ENCODE assay signal across 8 cellular contexts in genomic region chr11:9575531-9576240, GRCh38. TPM values are rescaled to one million over a fixed set of nuclear protein-coding genes. Genes with fewer than 3 reads are reported as not detected.
DNase-seq lines count a peak whose midpoint lies in the region; ATAC-seq and TF ChIP-seq lines count a peak whose summit lies in the region.

No MANE protein-coding gene starts in this region.

- no peak for TF ChIP-seq POLR2A in heart left ventricle (IDR thresholded peaks at IDR 0.05)
- TF ChIP-seq POLR2A in adrenal gland (IDR thresholded peaks at IDR 0.05), result no peak

- DNase-seq in heart left ventricle (no peak), left ventricle myocardium superior (no peak), adrenal gland (no peak), D341Med (ENCODE audit: low spot score) (no peak), NCI-H187 (lab: John Stamatoyannopoulos, UW) (no peak), NCI-H1694 treated with DMSO at 0.1 percent for 48 hours (lab: John Stamatoyannopoulos, UW) (no peak)

- H3K27ac ChIP-seq in heart left ventricle (peak overlapping the region; percentile 43 to 98 (median 94)), adrenal gland (peak overlapping the region in 4 of 5 donors; percentile 45 to 94 (median 80)), liver (ENCODE audit: low read depth in 1 of 2, low read length in 2 of 2) (peak overlapping the region; percentile 88 to 99), urinary bladder (ENCODE audit: low read depth) (peak overlapping the region; percentile 95)

- H3K9me3 ChIP-seq in heart left ventricle (no peaks in the 10 kb centered on the region), adrenal gland (replicated peaks in 1 of 3) (no peaks in the 10 kb centered on the region), liver (ENCODE audit: control insufficient read depth in 4 of 4, low read length in 3 of 4) (no peaks in the 10 kb centered on the region)

- peak overlapping the region; percentile 87 to 91 for H3K9ac ChIP-seq in liver (ENCODE audit: low read depth in 1 of 2, low read length in 2 of 2)

- H3K4me1 ChIP-seq in heart left ventricle, result peaks cover 0 to 42% (median 8%) of the 10 kb centered on the region in 12 donors
- peaks cover 0 to 25% of the 10 kb centered on the region in 2 donors for H3K4me1 ChIP-seq in adrenal gland (replicated peaks in 1 of 2)
- H3K4me1 ChIP-seq in liver (ENCODE audit: control insufficient read depth in 4 of 4, insufficient read depth in 4 of 4, low read length in 3 of 4), result peaks cover 0 to 10% (median 2%) of the 10 kb centered on the region in 4 donors
- H3K4me1 ChIP-seq in urinary bladder (ENCODE audit: insufficient read depth), result no peaks in the 10 kb centered on the region

- peaks cover 0 to 30% (median 5%) of the 10 kb centered on the region in 9 donors for H3K36me3 ChIP-seq in heart left ventricle
- no peaks in the 10 kb centered on the region for H3K36me3 ChIP-seq in adrenal gland (replicated peaks in 1 of 2)
- peaks cover 0 to 14% (median 1%) of the 10 kb centered on the region in 4 donors for H3K36me3 ChIP-seq in liver (ENCODE audit: control insufficient read depth in 4 of 4, insufficient read depth in 3 of 4, low read depth in 1 of 4, low read length in 3 of 4)
- H3K36me3 ChIP-seq in urinary bladder (ENCODE audit: insufficient read depth), result no peaks in the 10 kb centered on the region

- TF ChIP-seq RAD21 in liver (IDR thresholded peaks at IDR 0.05), result no peak

- intact Hi-C loops in heart left ventricle (cut with DNase I) (loop anchor here in 8 of 10 donors (2.0 to 5.0 kb wide), 4 partner anchors 37 to 113 kb away; partner anchors contain the start of gene ZNF143 (in 1 of the 8)), left ventricle myocardium superior (cut with micrococcal nuclease) (loop anchor here (10.0 kb wide), 1 partner anchor 51 kb away; no protein-coding TSS in a partner anchor), adrenal gland (cut with DNase I) (loop anchor here in 1 of 2 donors (10.0 kb wide), 1 partner anchor 51 kb away; no protein-coding TSS in a partner anchor)

- 7 to 22% (median 18%) methylated on average over 11 of the region's 11 CpGs for WGBS in heart left ventricle, 4 donors
- WGBS in adrenal gland, 4 donors, result 11 to 23% (median 13%) methylated on average over 11 of the region's 11 CpGs
- 10% methylated on average over 11 of the region's 11 CpGs for WGBS in liver
- WGBS in urinary bladder, result 5% methylated on average over 11 of the region's 11 CpGs

- no peaks in the 10 kb centered on the region for H3K27me3 ChIP-seq in heart left ventricle
- no peaks in the 10 kb centered on the region for H3K27me3 ChIP-seq in adrenal gland
- no peaks in the 10 kb centered on the region for H3K27me3 ChIP-seq in liver (ENCODE audit: control insufficient read depth in 4 of 4, insufficient read depth in 4 of 4, low read length in 3 of 4)

- H3K4me3 ChIP-seq in heart left ventricle, result peak overlapping the region; percentile 42 to 90 (median 76)
- H3K4me3 ChIP-seq in adrenal gland, result peak overlapping the region in 2 of 4 donors; percentile 8 to 92
- H3K4me3 ChIP-seq in liver (ENCODE audit: low read depth in 1 of 3, low read length in 3 of 3), result peak overlapping the region; percentile 40 to 96 (median 78)
- H3K4me3 ChIP-seq in urinary bladder (ENCODE audit: low read depth, low read length), result peak overlapping the region; percentile 93

- ATAC-seq in heart left ventricle, result no peak
- no peak for ATAC-seq in left ventricle myocardium superior

- TF ChIP-seq CTCF in heart left ventricle (IDR thresholded peaks at IDR 0.05) (no peak), adrenal gland (IDR thresholded peaks at IDR 0.05) (no peak), liver (IDR thresholded peaks at IDR 0.05; ENCODE audit: low read depth, low read length, missing input control) (no peak)

TF ChIP-seq in liver, 16 proteins besides CTCF, POLR2A, EP300 and RAD21:
- TF ChIP-seq MAX (IDR thresholded peaks at IDR 0.05), result no peak
- TF ChIP-seq RXRA (IDR thresholded peaks at IDR 0.05), result no peak
- TF ChIP-seq SP1 (IDR thresholded peaks at IDR 0.05), result no peak
- no peak for TF ChIP-seq FOXA1 (IDR thresholded peaks at IDR 0.05)
- no peak for TF ChIP-seq YY1 (IDR thresholded peaks at IDR 0.05)
- TF ChIP-seq NR2F2 (IDR thresholded peaks at IDR 0.05), result no peak
- TF ChIP-seq GABPA (IDR thresholded peaks at IDR 0.05 in 1 of 2, conservative IDR thresholded peaks at IDR 0.05 in 1 of 2), result no peak
- peak; percentile 1 for TF ChIP-seq HNF4G (IDR thresholded peaks at IDR 0.05)
- no peak for TF ChIP-seq HNF4A (conservative IDR thresholded peaks at IDR 0.05)
- TF ChIP-seq TAF1 (conservative IDR thresholded peaks at IDR 0.05), result no peak
- peak in 1 of 2 donors; percentile 21 for TF ChIP-seq JUND (IDR thresholded peaks at IDR 0.05)
- TF ChIP-seq, protein P1, sequence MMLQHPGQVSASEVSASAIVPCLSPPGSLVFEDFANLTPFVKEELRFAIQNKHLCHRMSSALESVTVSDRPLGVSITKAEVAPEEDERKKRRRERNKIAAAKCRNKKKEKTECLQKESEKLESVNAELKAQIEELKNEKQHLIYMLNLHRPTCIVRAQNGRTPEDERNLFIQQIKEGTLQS (IDR thresholded peaks at IDR 0.05), result no peak
- no peak for TF ChIP-seq FOXA2 (IDR thresholded peaks at IDR 0.05)
- TF ChIP-seq, protein P2, sequence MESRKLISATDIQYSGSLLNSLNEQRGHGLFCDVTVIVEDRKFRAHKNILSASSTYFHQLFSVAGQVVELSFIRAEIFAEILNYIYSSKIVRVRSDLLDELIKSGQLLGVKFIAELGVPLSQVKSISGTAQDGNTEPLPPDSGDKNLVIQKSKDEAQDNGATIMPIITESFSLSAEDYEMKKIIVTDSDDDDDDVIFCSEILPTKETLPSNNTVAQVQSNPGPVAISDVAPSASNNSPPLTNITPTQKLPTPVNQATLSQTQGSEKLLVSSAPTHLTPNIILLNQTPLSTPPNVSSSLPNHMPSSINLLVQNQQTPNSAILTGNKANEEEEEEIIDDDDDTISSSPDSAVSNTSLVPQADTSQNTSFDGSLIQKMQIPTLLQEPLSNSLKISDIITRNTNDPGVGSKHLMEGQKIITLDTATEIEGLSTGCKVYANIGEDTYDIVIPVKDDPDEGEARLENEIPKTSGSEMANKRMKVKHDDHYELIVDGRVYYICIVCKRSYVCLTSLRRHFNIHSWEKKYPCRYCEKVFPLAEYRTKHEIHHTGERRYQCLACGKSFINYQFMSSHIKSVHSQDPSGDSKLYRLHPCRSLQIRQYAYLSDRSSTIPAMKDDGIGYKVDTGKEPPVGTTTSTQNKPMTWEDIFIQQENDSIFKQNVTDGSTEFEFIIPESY (IDR thresholded peaks at IDR 0.05), result no peak
- TF ChIP-seq REST (IDR thresholded peaks at IDR 0.05), result no peak

RNA-seq across cellular contexts. Expression of gene WEE1, which starts 2.2 kb away (rescaled TPM):
- 10 to 100 TPM; 33.0 to 89.2 (median 68.7) TPM for total RNA-seq in heart left ventricle
- 10 to 100 TPM; 14.5 to 49.2 TPM for polyA plus RNA-seq in heart left ventricle
- 38.3 TPM for total RNA-seq in left ventricle myocardium superior
- 10 to 100 TPM in 4 of 8 donors, 1 to 10 TPM in 4; 3.3 to 11.3 (median 9.0) TPM for total RNA-seq in adrenal gland
- 10 to 100 TPM in 1 of 3 donors, 1 to 10 TPM in 2; 4.7 to 10.3 (median 4.7) TPM for polyA plus RNA-seq in adrenal gland
- 10 to 100 TPM in 1 of 2 donors, 1 to 10 TPM in 1; 8.9 to 39.6 TPM for total RNA-seq in liver
- polyA plus RNA-seq in liver, result 1 to 10 TPM; 3.5 to 5.3 TPM
- total RNA-seq in urinary bladder, result 95.5 TPM
- 25.1 TPM for polyA plus RNA-seq in urinary bladder
